35 cellular contexts compared by ENCODE assay signal in the genomic region with DNA sequence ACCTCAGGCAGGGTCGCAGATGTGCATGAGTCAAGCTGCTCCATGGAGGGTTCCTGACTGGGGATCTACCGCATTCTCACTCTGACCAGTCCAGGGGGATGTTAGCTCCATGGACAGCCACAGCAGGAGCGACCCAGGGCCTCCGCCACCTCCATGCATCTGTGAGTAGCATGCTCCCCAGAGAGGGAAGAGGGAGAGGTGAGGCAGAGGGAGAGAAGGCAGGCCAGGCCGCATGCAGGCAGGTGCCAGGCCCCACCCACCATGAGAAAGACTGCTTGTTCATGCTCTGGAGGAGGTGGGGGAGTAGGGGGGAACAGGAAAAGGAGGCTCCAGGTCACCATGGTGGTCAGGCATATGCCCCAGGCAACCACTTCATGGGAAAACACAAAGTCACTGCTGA. TPM values are rescaled to one million over a fixed set of nuclear protein-coding genes. Genes with fewer than 3 reads are reported as not detected.
"Had no signal": no experiment of that assay in that cellular context is flagged by ENCODE, and none has a peak within 500 bp of the region (broad histone marks: within the 10 kb centered on the region; RNA-seq: fewer than 3 reads in every experiment).

No MANE protein-coding gene starts in this region.

- DNase-seq: activated B cell treated with CpG ODN at 0.5 μM for 24 hours; activated CD4-positive, alpha-beta memory T cell treated with anti-CD3 and anti-CD28 coated beads, Interleukin-2, amount 10 ng/mL, durations not matched to agents 7 days and 5 days; activated CD4-positive, alpha-beta T cell treated with anti-CD3 and anti-CD28 coated beads for 48 hours; activated CD4-positive, alpha-beta T cell treated with anti-CD3 and anti-CD28 coated beads, Interleukin-2, amount 10 ng/mL, durations not matched to agents 7 days and 5 days; activated CD4-positive, alpha-beta T cell treated with anti-CD3 and anti-CD28 coated beads, Interleukin-2, amount 50 U/mL, for 48 hours; activated CD4-positive, CD25-positive, alpha-beta regulatory T cell treated with anti-CD3 and anti-CD28 coated beads, Interleukin-2, amount 50 U/mL, for 72 hours; activated CD8-positive, alpha-beta memory T cell treated with anti-CD3 and anti-CD28 coated beads, Interleukin-2, amount 50 U/mL, for 4 hours; activated effector memory CD4-positive, alpha-beta T cell treated with Interleukin-2 at 50 U/mL for 16 hours; activated gamma-delta T cell; activated naive CD4-positive, alpha-beta T cell treated with anti-CD3 and anti-CD28 coated beads, Interleukin-2, amount 10 ng/mL, durations not matched to agents 7 days and 5 days; activated naive CD4-positive, alpha-beta T cell treated with Interleukin-2 at 50 U/mL for 16 hours; activated naive CD8-positive, alpha-beta T cell treated with anti-CD3 and anti-CD28 coated beads, Interleukin-2, amount 10 ng/mL, durations not matched to agents 7 days and 5 days; activated naive CD8-positive, alpha-beta T cell treated with anti-CD3 and anti-CD28 coated beads, Interleukin-2, amount 50 U/mL, for 24 hours; activated T-cell treated with anti-CD3 and anti-CD28 coated beads for 4 hours; activated T-cell treated with anti-CD3 and anti-CD28 coated beads, Interleukin-2, amount 50 U/mL, for 1 hour; activated T-cell treated with anti-CD3 and anti-CD28 coated beads, Interleukin-2, amount 50 U/mL, for 4 hours; amygdala; anterior cingulate cortex; central memory CD4-positive, alpha-beta T cell; T-helper 1 cell; T-helper 2 cell; T-helper 9 cell had no signal

- H3K27me3 ChIP-seq: ascending aorta, cardiac muscle cell had no signal

- H3K27me3 Mint-ChIP-seq: activated B cell treated with CpG ODN at 0.5 μM for 24 hours; activated CD4-positive, alpha-beta memory T cell treated with anti-CD3 and anti-CD28 coated beads, Interleukin-2, amount 10 ng/mL, durations not matched to agents 7 days and 5 days; activated CD4-positive, alpha-beta T cell treated with anti-CD3 and anti-CD28 coated beads, Interleukin-2, amount 10 ng/mL, durations not matched to agents 7 days and 5 days; activated naive CD4-positive, alpha-beta T cell treated with anti-CD3 and anti-CD28 coated beads, Interleukin-2, amount 10 ng/mL, durations not matched to agents 7 days and 5 days; activated naive CD4-positive, alpha-beta T cell treated with anti-CD3 and anti-CD28 coated beads, Interleukin-2, amount 50 U/mL, for 24 hours; activated naive CD8-positive, alpha-beta T cell; activated naive CD8-positive, alpha-beta T cell treated with anti-CD3 and anti-CD28 coated beads, Interleukin-2, amount 10 ng/mL, durations not matched to agents 7 days and 5 days; activated naive CD8-positive, alpha-beta T cell treated with anti-CD3 and anti-CD28 coated beads, Interleukin-2, amount 50 U/mL, for 24 hours had no signal

- ATAC-seq: activated naive CD8-positive, alpha-beta T cell treated with anti-CD3 and anti-CD28 coated beads, Interleukin-2, amount 50 U/mL, for 24 hours; activated T-cell treated with anti-CD3 and anti-CD28 coated beads, Interleukin-2, amount 50 U/mL, for 4 hours had no signal

- H3K36me3 Mint-ChIP-seq: activated naive CD4-positive, alpha-beta T cell treated with anti-CD3 and anti-CD28 coated beads, Interleukin-2, amount 10 ng/mL, durations not matched to agents 7 days and 5 days; activated naive CD4-positive, alpha-beta T cell treated with anti-CD3 and anti-CD28 coated beads, Interleukin-2, amount 50 U/mL, for 24 hours; activated naive CD8-positive, alpha-beta T cell treated with anti-CD3 and anti-CD28 coated beads, Interleukin-2, amount 10 ng/mL, durations not matched to agents 7 days and 5 days; brain had no signal

- H3K27ac ChIP-seq: ascending aorta, cardiac muscle cell, VCaP had no signal

- H3K4me1 Mint-ChIP-seq: activated B cell treated with CpG ODN at 0.5 μM for 24 hours; activated CD4-positive, alpha-beta memory T cell treated with anti-CD3 and anti-CD28 coated beads, Interleukin-2, amount 10 ng/mL, durations not matched to agents 7 days and 5 days; activated CD4-positive, alpha-beta T cell treated with anti-CD3 and anti-CD28 coated beads, Interleukin-2, amount 10 ng/mL, durations not matched to agents 7 days and 5 days; activated naive CD4-positive, alpha-beta T cell treated with anti-CD3 and anti-CD28 coated beads, Interleukin-2, amount 10 ng/mL, durations not matched to agents 7 days and 5 days; activated naive CD4-positive, alpha-beta T cell treated with anti-CD3 and anti-CD28 coated beads, Interleukin-2, amount 50 U/mL, for 24 hours; activated naive CD8-positive, alpha-beta T cell treated with anti-CD3 and anti-CD28 coated beads, Interleukin-2, amount 10 ng/mL, durations not matched to agents 7 days and 5 days; activated naive CD8-positive, alpha-beta T cell treated with anti-CD3 and anti-CD28 coated beads, Interleukin-2, amount 50 U/mL, for 24 hours; brain had no signal

- H3K4me3 ChIP-seq: ascending aorta, cardiac muscle cell had no signal

- H3K4me3 Mint-ChIP-seq: activated B cell treated with CpG ODN at 0.5 μM for 24 hours; activated CD4-positive, alpha-beta memory T cell treated with anti-CD3 and anti-CD28 coated beads, Interleukin-2, amount 10 ng/mL, durations not matched to agents 7 days and 5 days; activated CD4-positive, alpha-beta T cell treated with anti-CD3 and anti-CD28 coated beads, Interleukin-2, amount 10 ng/mL, durations not matched to agents 7 days and 5 days; activated naive CD4-positive, alpha-beta T cell treated with anti-CD3 and anti-CD28 coated beads, Interleukin-2, amount 10 ng/mL, durations not matched to agents 7 days and 5 days; activated naive CD4-positive, alpha-beta T cell treated with anti-CD3 and anti-CD28 coated beads, Interleukin-2, amount 50 U/mL, for 24 hours; activated naive CD8-positive, alpha-beta T cell; activated naive CD8-positive, alpha-beta T cell treated with anti-CD3 and anti-CD28 coated beads, Interleukin-2, amount 10 ng/mL, durations not matched to agents 7 days and 5 days; activated naive CD8-positive, alpha-beta T cell treated with anti-CD3 and anti-CD28 coated beads, Interleukin-2, amount 50 U/mL, for 24 hours; activated T-cell treated with anti-CD3 and anti-CD28 coated beads, Interleukin-2, amount 50 U/mL, for 4 hours; brain; T-helper 1 cell treated with Interleukin-12 subunit alpha and Interleukin-12 subunit beta and Interleukin-4 antibody, amounts not matched to agents 30 μg/mL and 1 μg/mL, for 36 hours; T-helper 2 cell treated with Interferon-gamma antibody and Interleukin-4, amounts not matched to agents 5 μg/mL and 100 μg/mL, for 36 hours had no signal

- H3K4me1 ChIP-seq: ascending aorta had no signal

- H3K36me3 ChIP-seq: ascending aorta, cardiac muscle cell had no signal

- H3K27ac Mint-ChIP-seq: activated B cell treated with CpG ODN at 0.5 μM for 24 hours; activated CD4-positive, alpha-beta memory T cell treated with anti-CD3 and anti-CD28 coated beads, Interleukin-2, amount 10 ng/mL, durations not matched to agents 7 days and 5 days; activated CD4-positive, alpha-beta T cell treated with anti-CD3 and anti-CD28 coated beads, Interleukin-2, amount 10 ng/mL, durations not matched to agents 7 days and 5 days; activated naive CD4-positive, alpha-beta T cell treated with anti-CD3 and anti-CD28 coated beads, Interleukin-2, amount 10 ng/mL, durations not matched to agents 7 days and 5 days; activated naive CD4-positive, alpha-beta T cell treated with anti-CD3 and anti-CD28 coated beads, Interleukin-2, amount 50 U/mL, for 24 hours; activated naive CD8-positive, alpha-beta T cell; activated naive CD8-positive, alpha-beta T cell treated with anti-CD3 and anti-CD28 coated beads, Interleukin-2, amount 10 ng/mL, durations not matched to agents 7 days and 5 days; activated naive CD8-positive, alpha-beta T cell treated with anti-CD3 and anti-CD28 coated beads, Interleukin-2, amount 50 U/mL, for 24 hours; activated T-helper 2 cell treated with anti-CD3 and anti-CD28 coated beads, Interferon-gamma antibody, Interleukin-2, Interleukin-4, amounts not matched to agents 10 μg/mL and 5 μg/mL and 100 μg/mL, durations not matched to agents 14 hours and 24 hours and 36 hours; brain; T-helper 1 cell treated with Interleukin-12 subunit alpha and Interleukin-12 subunit beta and Interleukin-4 antibody, amounts not matched to agents 30 μg/mL and 1 μg/mL, for 36 hours; T-helper 2 cell treated with Interferon-gamma antibody and Interleukin-4, amounts not matched to agents 5 μg/mL and 100 μg/mL, for 36 hours had no signal

RNA-seq across cellular contexts. Expression of a gene that starts 20.3 kb away (rescaled TPM):
- total RNA-seq: activated B cell treated with CpG ODN at 0.5 μM for 24 hours; activated CD4-positive, alpha-beta memory T cell treated with anti-CD3 and anti-CD28 coated beads, Interleukin-2, amount 10 ng/mL, durations not matched to agents 7 days and 5 days; activated CD4-positive, alpha-beta T cell treated with anti-CD3 and anti-CD28 coated beads, Interleukin-2, amount 10 ng/mL, durations not matched to agents 7 days and 5 days; activated CD8-positive, alpha-beta memory T cell treated with anti-CD3 and anti-CD28 coated beads for 36 hours; activated naive CD8-positive, alpha-beta T cell treated with anti-CD3 and anti-CD28 coated beads, Interleukin-2, amount 10 ng/mL, durations not matched to agents 7 days and 5 days; activated T-cell treated with anti-CD3 and anti-CD28 coated beads, Interleukin-2, amount 50 U/mL, for 4 hours; activated T-helper 2 cell treated with anti-CD3 and anti-CD28 coated beads, Interferon-gamma antibody, Interleukin-2, Interleukin-4, amounts not matched to agents 10 μg/mL and 5 μg/mL and 100 μg/mL, durations not matched to agents 14 hours and 24 hours and 36 hours; ascending aorta; bronchial epithelial cell; cardiac muscle cell; cerebellum had no signal
- polyA plus RNA-seq: adipose tissue, cardiac muscle cell had no signal
